Comparison of ENCODE assay signal across 24 cellular contexts in the genomic region with DNA sequence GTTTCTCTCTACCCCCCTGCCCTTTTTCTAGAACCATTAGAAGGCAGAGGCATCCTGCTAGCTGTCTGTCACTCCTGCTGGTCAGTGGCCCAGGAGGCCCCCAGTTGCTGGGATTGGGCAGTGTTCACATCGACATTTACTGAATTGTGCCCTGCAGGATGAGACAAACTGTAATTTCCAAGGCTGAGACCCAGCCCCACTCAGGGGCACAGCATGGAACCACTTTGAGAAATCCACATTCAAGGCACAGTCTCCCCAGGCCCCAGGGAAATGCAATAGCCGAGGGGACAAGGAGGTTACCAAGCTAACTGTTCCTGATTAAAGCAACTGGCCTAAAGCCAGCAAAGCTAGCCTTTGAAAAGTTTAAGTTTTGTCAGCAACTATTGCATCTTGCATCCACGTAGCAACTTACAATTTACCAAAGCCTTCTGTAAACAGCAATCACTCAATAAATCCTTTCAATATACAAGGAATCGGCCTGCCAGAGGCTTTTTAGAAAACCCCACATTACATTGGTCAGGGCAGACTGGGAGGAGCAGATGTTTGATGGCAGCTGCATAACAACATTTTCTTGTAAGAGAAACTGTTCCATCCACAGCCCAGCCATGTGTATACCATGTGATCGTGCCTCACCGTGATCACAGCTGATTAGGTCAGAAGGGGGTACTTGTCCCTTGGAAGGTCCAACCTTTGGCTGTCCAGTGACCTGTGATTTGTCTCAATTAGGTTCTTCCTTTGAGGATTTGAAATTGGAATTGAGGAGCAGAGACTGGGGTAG.
"Had no signal": no experiment of that assay in that cellular context is flagged by ENCODE, and none has a peak within 500 bp of the region (broad histone marks: within the 10 kb centered on the region; RNA-seq: fewer than 3 reads in every experiment).

No MANE protein-coding gene starts in this region.

- H3K4me1 Mint-ChIP-seq: activated B cell treated with CpG ODN at 0.5 μM for 24 hours; activated CD4-positive, alpha-beta T cell treated with anti-CD3 and anti-CD28 coated beads for 36 hours; activated naive CD8-positive, alpha-beta T cell treated with anti-CD3 and anti-CD28 coated beads, Interleukin-2, amount 10 ng/mL, durations not matched to agents 7 days and 5 days had no signal

- H3K4me2 ChIP-seq: hepatocyte had no signal

- H3K9ac ChIP-seq: parathyroid adenoma had no signal

- H3K36me3 ChIP-seq: esophagus squamous epithelium, upper lobe of left lung had no signal

- DNase-seq: activated B cell treated with CpG ODN at 0.5 μM for 24 hours; activated CD4-positive, alpha-beta T cell treated with anti-CD3 and anti-CD28 coated beads for 36 hours; activated CD4-positive, alpha-beta T cell treated with anti-CD3 and anti-CD28 coated beads, Interleukin-2, amount 50 U/mL, for 48 hours; activated naive CD4-positive, alpha-beta T cell treated with Interleukin-2 at 50 U/mL for 16 hours; activated naive CD8-positive, alpha-beta T cell treated with anti-CD3 and anti-CD28 coated beads, Interleukin-2, amount 10 ng/mL, durations not matched to agents 7 days and 5 days; activated T-cell treated with anti-CD3 and anti-CD28 coated beads, Interleukin-2, amount 50 U/mL, for 48 hours; amygdala; cerebellar nuclear complex; esophagus squamous epithelium; foreskin keratinocyte; left ventricle myocardium superior; mammary epithelial cell; nucleus accumbens; stimulated activated CD4-positive, alpha-beta T cell treated with anti-CD3 and anti-CD28 coated beads, Interleukin-2, amount 100 ng/mL, for 48 hours; stimulated activated CD8-positive, alpha-beta memory T cell treated with anti-CD3 and anti-CD28 coated beads, Interleukin-4, amount 100 ng/mL, for 48 hours; stimulated activated naive CD4-positive, alpha-beta T cell; T-helper 9 cell; testis; upper lobe of left lung had no signal

- H3K27ac Mint-ChIP-seq: activated B cell treated with CpG ODN at 0.5 μM for 24 hours; activated CD4-positive, alpha-beta T cell treated with anti-CD3 and anti-CD28 coated beads for 36 hours; activated naive CD8-positive, alpha-beta T cell treated with anti-CD3 and anti-CD28 coated beads, Interleukin-2, amount 10 ng/mL, durations not matched to agents 7 days and 5 days; nephron had no signal

- H3K4me1 ChIP-seq: esophagus squamous epithelium, foreskin keratinocyte, parathyroid adenoma, testis, upper lobe of left lung had no signal

- H3K79me2 ChIP-seq: hepatocyte, parathyroid adenoma had no signal

- H3K4me3 ChIP-seq: coronary artery, esophagus squamous epithelium, hepatocyte, testis, upper lobe of left lung had no signal

- H3K27me3 ChIP-seq: esophagus squamous epithelium, foreskin keratinocyte, hepatocyte, testis, upper lobe of left lung had no signal

- H3K9me3 Mint-ChIP-seq: activated B cell treated with CpG ODN at 0.5 μM for 24 hours, nephron had no signal

- H3K27ac ChIP-seq: coronary artery, esophagus squamous epithelium, foreskin keratinocyte, hepatocyte, parathyroid adenoma, testis, upper lobe of left lung had no signal

- H3K36me3 Mint-ChIP-seq: activated naive CD8-positive, alpha-beta T cell treated with anti-CD3 and anti-CD28 coated beads, Interleukin-2, amount 10 ng/mL, durations not matched to agents 7 days and 5 days had no signal

- H3K9me3 ChIP-seq: esophagus squamous epithelium, testis, upper lobe of left lung had no signal

- H3K4me3 Mint-ChIP-seq: activated B cell treated with CpG ODN at 0.5 μM for 24 hours; activated CD4-positive, alpha-beta T cell treated with anti-CD3 and anti-CD28 coated beads for 36 hours; activated naive CD8-positive, alpha-beta T cell treated with anti-CD3 and anti-CD28 coated beads, Interleukin-2, amount 10 ng/mL, durations not matched to agents 7 days and 5 days; nephron had no signal

- ATAC-seq: activated CD4-positive, alpha-beta T cell treated with anti-CD3 and anti-CD28 coated beads for 36 hours; foreskin keratinocyte; left ventricle myocardium superior; sciatic nerve had no signal

- H2AFZ ChIP-seq: hepatocyte, parathyroid adenoma had no signal

- H3K27me3 Mint-ChIP-seq: activated naive CD8-positive, alpha-beta T cell treated with anti-CD3 and anti-CD28 coated beads, Interleukin-2, amount 10 ng/mL, durations not matched to agents 7 days and 5 days had no signal
